ENCODE assay signal across 8 cellular contexts in the genomic region with DNA sequence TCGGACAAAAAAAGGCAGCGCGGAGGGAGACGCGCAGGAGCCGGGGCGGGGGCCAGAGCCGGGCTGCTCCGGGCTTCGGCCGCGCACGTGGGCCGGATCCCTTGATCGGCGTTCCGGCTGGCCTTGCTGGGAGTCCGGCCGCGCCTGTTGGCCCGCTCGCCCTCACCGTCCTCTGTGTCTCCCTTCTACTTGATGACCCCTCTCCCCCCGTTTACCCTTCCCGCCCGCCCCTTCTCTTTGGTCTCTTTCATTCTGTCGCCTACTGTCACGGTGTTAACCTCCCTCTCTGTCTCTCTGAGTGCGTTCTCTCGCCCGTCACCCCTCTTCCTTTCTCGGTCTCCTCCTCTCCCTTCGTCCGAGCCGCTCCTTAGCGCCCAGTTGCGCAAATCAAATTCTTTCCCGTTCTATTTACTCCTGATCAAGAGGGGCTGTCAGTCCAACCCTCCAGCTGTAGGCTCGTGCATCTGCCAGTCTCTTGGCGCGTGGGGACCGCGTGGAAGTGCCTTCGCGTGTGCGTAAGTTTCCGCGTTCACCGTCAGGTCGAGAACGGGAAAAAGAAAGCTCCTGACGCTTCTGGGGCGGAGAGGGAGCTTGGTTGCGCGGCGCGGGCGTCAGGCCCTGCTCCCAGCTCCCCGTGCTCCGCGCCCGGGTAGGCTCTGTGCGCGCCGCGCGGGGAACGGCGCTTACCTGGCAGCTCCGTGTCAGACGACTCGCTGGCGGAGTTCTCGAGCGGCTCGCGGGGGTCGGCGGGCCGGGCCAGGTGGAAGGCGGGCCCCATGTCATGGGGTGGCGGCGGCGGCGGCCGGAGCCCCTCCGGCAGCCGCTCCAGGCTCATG. TPM values are rescaled to one million over a fixed set of nuclear protein-coding genes. Genes with fewer than 3 reads are reported as not detected.
DNase-seq lines count a peak whose midpoint lies in the region; ATAC-seq and TF ChIP-seq lines count a peak whose summit lies in the region.

No MANE protein-coding gene starts in this region.

- no peaks in the 10 kb centered on the region for H3K36me3 ChIP-seq in CD8-positive, alpha-beta T cell (ENCODE audit: insufficient read depth, low read length)

- H3K4me3 ChIP-seq in CD8-positive, alpha-beta T cell (ENCODE audit: low read depth, low read length): peak overlapping the region; percentile 30
- H3K4me3 ChIP-seq in retinal pigment epithelial cell (ENCODE audit: low read length): peak overlapping the region; percentile 14

- H3K27me3 ChIP-seq in CD8-positive, alpha-beta T cell (ENCODE audit: insufficient read depth, low read length): peaks cover 57% of the 10 kb centered on the region

- H3K27me3 Mint-ChIP-seq in CD8-positive, alpha-beta T cell (ENCODE audit: low read depth): peaks cover 74% of the 10 kb centered on the region

- intact Hi-C loops in CD8-positive, alpha-beta T cell (cut with DNase I, micrococcal nuclease): no loop called here

- no peak for TF ChIP-seq CTCF in CD8-positive, alpha-beta T cell (IDR thresholded peaks at IDR 0.05)
- no peak for TF ChIP-seq CTCF in retinal pigment epithelial cell (conservative IDR thresholded peaks at IDR 0.05; ENCODE audit: low read depth, low read length)

- peak; percentile 23 for ATAC-seq in CD8-positive, alpha-beta T cell
- no peak for ATAC-seq in HG02852 (IDR thresholded peaks at IDR 0.05; ENCODE audit: unreplicated experiment)

- no peak for DNase-seq in CD8-positive, alpha-beta T cell
- DNase-seq in HEK293T (ENCODE audit: extremely low spot score) (peak; percentile 49), SW480 (ENCODE audit: low spot score) (peak; percentile 47), fibroblast of peridontal ligament (ENCODE audit: extremely low read depth) (peak; percentile 53), retinal pigment epithelial cell (ENCODE audit: low read depth) (no peak), occipital lobe (lab: John Stamatoyannopoulos, UW) (no peak), amniotic stem cell (lab: John Stamatoyannopoulos, UW) (no peak)

- peaks cover 34% of the 10 kb centered on the region for H3K4me1 Mint-ChIP-seq in CD8-positive, alpha-beta T cell (ENCODE audit: low read depth)

- CTCF ChIA-PET in CD8-positive, alpha-beta T cell (lab: Charles Lee): no interaction called here
- CTCF ChIA-PET in HEK293T (lab: Yijun Ruan, JAX): interaction anchor here (0.6 to 1.3 kb wide), 3 partner anchors 154 to 664 kb away, joined by 3 read pairs; no protein-coding TSS in a partner anchor

- POLR2A ChIA-PET in CD8-positive, alpha-beta T cell (lab: Charles Lee): no interaction called here
- POLR2A ChIA-PET in HEK293T (lab: Yijun Ruan, JAX): interaction anchor here (0.9 to 1.6 kb wide), 8 partner anchors 9 to 158 kb away, joined by 3 to 6 read pairs (median 3); no protein-coding TSS in a partner anchor

- no peak overlapping the region for H3K27ac ChIP-seq in CD8-positive, alpha-beta T cell (ENCODE audit: low read depth, low read length)

- H3K4me1 ChIP-seq in CD8-positive, alpha-beta T cell (ENCODE audit: insufficient read depth, low read length): peaks cover 25% of the 10 kb centered on the region

- peak overlapping the region; percentile 72 for H3K4me3 Mint-ChIP-seq in CD8-positive, alpha-beta T cell

- no peaks in the 10 kb centered on the region for H3K9me3 ChIP-seq in CD8-positive, alpha-beta T cell (ENCODE audit: low read length)

- H3K27ac Mint-ChIP-seq in CD8-positive, alpha-beta T cell: no peak overlapping the region

- no peaks in the 10 kb centered on the region for H3K36me3 Mint-ChIP-seq in CD8-positive, alpha-beta T cell

- no peaks in the 10 kb centered on the region for H3K9me3 Mint-ChIP-seq in CD8-positive, alpha-beta T cell

TF ChIP-seq in HEK293T, 16 proteins besides CTCF, POLR2A, EP300 and RAD21:
- no peak for TF ChIP-seq SP1 (IDR thresholded peaks at IDR 0.05)
- TF ChIP-seq ARNT (IDR thresholded peaks at IDR 0.05): no peak
- no peak for TF ChIP-seq BHLHE40 (IDR thresholded peaks at IDR 0.05; ENCODE audit: borderline replicate concordance)
- TF ChIP-seq LEF1 (IDR thresholded peaks at IDR 0.05; ENCODE audit: borderline replicate concordance): no peak
- TF ChIP-seq L3MBTL2 (conservative IDR thresholded peaks at IDR 0.05): peak; percentile 61
TF ChIP-seq in HEK293T: peak in this region for 1.

RNA-seq across cellular contexts. Expression of gene PITX1, which starts 0.8 kb away (rescaled TPM):
- not detected for total RNA-seq in CD8-positive, alpha-beta T cell
- total RNA-seq in occipital lobe: not detected

Comparison
In these comparisons a context has a peak if more than half of its experiments do, and no peak if none do; other contexts are left out.
1. DNase-seq: peak in HEK293T (single experiment), SW480 (single experiment) and fibroblast of peridontal ligament (single experiment); none in CD8-positive, alpha-beta T cell (0 of 7), retinal pigment epithelial cell (single experiment), occipital lobe (single experiment) and amniotic stem cell (single experiment).